8 cellular contexts compared by ENCODE assay signal in genomic region chr14:50955373-50956043, GRCh38. TPM values are rescaled to one million over a fixed set of nuclear protein-coding genes. Genes with fewer than 3 reads are reported as not detected.
DNase-seq lines count a peak whose midpoint lies in the region; ATAC-seq and TF ChIP-seq lines count a peak whose summit lies in the region.

No MANE protein-coding gene starts in this region.

- H3K4me1 Mint-ChIP-seq in CD8-positive, alpha-beta T cell (ENCODE audit: low read depth) = no peaks in the 10 kb centered on the region

- H3K27ac Mint-ChIP-seq in activated naive CD4-positive, alpha-beta T cell treated with anti-CD3 and anti-CD28 coated beads, Interleukin-2, amount 50 U/mL, for 72 hours = peak overlapping the region; percentile 77 to 82
- H3K27ac Mint-ChIP-seq in CD8-positive, alpha-beta T cell = no peak overlapping the region

- H3K4me1 ChIP-seq in CD8-positive, alpha-beta T cell (ENCODE audit: insufficient read depth, low read length) = no peaks in the 10 kb centered on the region

- CTCF ChIA-PET in CD8-positive, alpha-beta T cell (lab: Charles Lee) = interaction anchor here (0.6 to 1.3 kb wide), 2 partner anchors 264 to 1031 kb away, joined by 3 read pairs; no protein-coding TSS in a partner anchor

- TF ChIP-seq CTCF in WERI-Rb-1 (IDR thresholded peaks at IDR 0.05; ENCODE audit: low read depth, low read length) (peak; percentile 67), retinal pigment epithelial cell (conservative IDR thresholded peaks at IDR 0.05; ENCODE audit: low read depth, low read length) (peak; percentile 47)
- no peak for TF ChIP-seq CTCF in CD8-positive, alpha-beta T cell (IDR thresholded peaks at IDR 0.05)

- no peaks in the 10 kb centered on the region for H3K27me3 Mint-ChIP-seq in CD8-positive, alpha-beta T cell (ENCODE audit: low read depth)

- no peaks in the 10 kb centered on the region for H3K36me3 ChIP-seq in WERI-Rb-1
- no peaks in the 10 kb centered on the region for H3K36me3 ChIP-seq in CD8-positive, alpha-beta T cell (ENCODE audit: insufficient read depth, low read length)

- POLR2A ChIA-PET in CD8-positive, alpha-beta T cell (lab: Charles Lee) = no interaction called here

- H3K27ac ChIP-seq in WERI-Rb-1 = peak overlapping the region; percentile 58
- H3K27ac ChIP-seq in CD8-positive, alpha-beta T cell (ENCODE audit: low read depth, low read length) = no peak overlapping the region

- intact Hi-C loops in Right ventricle myocardium inferior (cut with DNase I) = loop anchor here (1.0 to 10.0 kb wide), 2 partner anchors 139 to 264 kb away; partner anchors contain the start of gene TRIM9
- intact Hi-C loops in CD8-positive, alpha-beta T cell (cut with DNase I, micrococcal nuclease) = loop anchor here (2.0 kb wide), 2 partner anchors 821 to 825 kb away; no protein-coding TSS in a partner anchor

- H3K4me3 ChIP-seq in WERI-Rb-1 (ENCODE audit: low read depth, low read length) (no peak overlapping the region), retinal pigment epithelial cell (ENCODE audit: low read length) (no peak overlapping the region)
- H3K4me3 ChIP-seq in CD8-positive, alpha-beta T cell (ENCODE audit: low read depth, low read length) = no peak overlapping the region

- peak; percentile 88 to 91 for ATAC-seq in activated naive CD4-positive, alpha-beta T cell treated with anti-CD3 and anti-CD28 coated beads, Interleukin-2, amount 50 U/mL, for 72 hours
- ATAC-seq in Right ventricle myocardium inferior = no peak
- ATAC-seq in CD8-positive, alpha-beta T cell = no peak
- no peak for ATAC-seq in HG03097 (IDR thresholded peaks at IDR 0.05; ENCODE audit: low FRiP score, unreplicated experiment)

- no peaks in the 10 kb centered on the region for H3K27me3 ChIP-seq in WERI-Rb-1 (ENCODE audit: insufficient read depth, low read depth, severe bottlenecking)
- no peaks in the 10 kb centered on the region for H3K27me3 ChIP-seq in CD8-positive, alpha-beta T cell (ENCODE audit: insufficient read depth, low read length)

- DNase-seq in activated naive CD4-positive, alpha-beta T cell treated with anti-CD3 and anti-CD28 coated beads, Interleukin-2, amount 50 U/mL, for 72 hours (ENCODE audit: low spot score in 2 of 2) = peak in 1 of 2 donors; percentile 52
- no peak for DNase-seq in activated naive CD4-positive, alpha-beta T cell treated with Interleukin-2 at 50 U/mL for 16 hours
- DNase-seq in NCI-H2081 (lab: John Stamatoyannopoulos, UW) = peak; percentile 20 to 63
- peak; percentile 83 for DNase-seq in WERI-Rb-1
- DNase-seq in Right ventricle myocardium inferior (ENCODE audit: missing footprints) = peak; percentile 79
- DNase-seq in retinal pigment epithelial cell (ENCODE audit: low read depth) = no peak
- DNase-seq in CD8-positive, alpha-beta T cell = no peak

- no peaks in the 10 kb centered on the region for H3K9me3 ChIP-seq in WERI-Rb-1 (ENCODE audit: severe bottlenecking)
- no peaks in the 10 kb centered on the region for H3K9me3 ChIP-seq in CD8-positive, alpha-beta T cell (ENCODE audit: low read length)

- H3K4me3 Mint-ChIP-seq in CD8-positive, alpha-beta T cell = no peak overlapping the region

- no peaks in the 10 kb centered on the region for H3K9me3 Mint-ChIP-seq in activated naive CD4-positive, alpha-beta T cell treated with anti-CD3 and anti-CD28 coated beads, Interleukin-2, amount 50 U/mL, for 72 hours
- no peaks in the 10 kb centered on the region for H3K9me3 Mint-ChIP-seq in CD8-positive, alpha-beta T cell

- no peaks in the 10 kb centered on the region for H3K36me3 Mint-ChIP-seq in activated naive CD4-positive, alpha-beta T cell treated with anti-CD3 and anti-CD28 coated beads, Interleukin-2, amount 50 U/mL, for 72 hours
- no peaks in the 10 kb centered on the region for H3K36me3 Mint-ChIP-seq in CD8-positive, alpha-beta T cell

RNA-seq across cellular contexts. Expression of gene PYGL, which starts 11.2 kb away (rescaled TPM):
- 1 to 10 TPM in 1 of 2 donors, under 1 TPM in 1; 0.30 to 1.8 TPM for total RNA-seq in activated naive CD4-positive, alpha-beta T cell treated with anti-CD3 and anti-CD28 coated beads, Interleukin-2, amount 50 U/mL, for 72 hours
- total RNA-seq in Right ventricle myocardium inferior = 9.8 TPM
- total RNA-seq in CD8-positive, alpha-beta T cell = under 1 TPM in 1 of 2 experiments, not detected in 1; 0.36 TPM

Comparison
In these comparisons a context has a peak if more than half of its experiments do, and no peak if none do; other contexts are left out.
1. ATAC-seq: peak in activated naive CD4-positive, alpha-beta T cell treated with anti-CD3 and anti-CD28 coated beads, Interleukin-2, amount 50 U/mL, for 72 hours (2 of 2); none in Right ventricle myocardium inferior (single experiment), CD8-positive, alpha-beta T cell (single experiment) and HG03097 (single experiment).
2. DNase-seq: peak in NCI-H2081 (2 of 2), WERI-Rb-1 (single experiment) and Right ventricle myocardium inferior (single experiment); none in activated naive CD4-positive, alpha-beta T cell treated with Interleukin-2 at 50 U/mL for 16 hours (single experiment), retinal pigment epithelial cell (single experiment) and CD8-positive, alpha-beta T cell (0 of 7).